Comparison of ENCODE assay signal across 11 cellular contexts in the genomic region with DNA sequence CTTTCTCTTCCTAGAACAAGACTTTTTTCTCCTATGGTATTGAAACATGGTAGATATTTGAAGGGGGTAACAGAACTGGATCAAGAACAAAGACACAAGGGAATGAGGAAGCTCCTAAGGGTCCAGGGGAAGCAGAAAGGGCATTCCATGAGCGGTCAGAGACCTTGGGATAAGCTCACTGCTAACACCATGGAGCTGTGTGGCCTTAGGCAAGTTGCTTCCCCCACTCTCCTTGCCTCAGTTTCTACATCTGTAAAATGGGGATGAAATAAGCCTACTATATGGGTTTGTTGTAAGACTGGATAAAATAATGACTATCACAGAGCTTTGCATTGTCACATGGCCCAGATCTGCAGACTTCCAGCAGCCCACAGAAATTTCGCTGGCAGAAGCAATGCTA.
DNase-seq lines count a peak whose midpoint lies in the region; ATAC-seq and TF ChIP-seq lines count a peak whose summit lies in the region.
"Had no signal": no experiment of that assay in that cellular context is flagged by ENCODE, and none has a peak within 500 bp of the region (broad histone marks: within the 10 kb centered on the region; RNA-seq: fewer than 3 reads in every experiment).

No MANE protein-coding gene starts in this region.

- H3K9me2 ChIP-seq in GM23248 (ENCODE audit: insufficient read depth) (no peaks in the 10 kb centered on the region), PC-3 (replicated peaks; ENCODE audit: low read length) (no peaks in the 10 kb centered on the region)

- H2BK120ac ChIP-seq in trophoblast cell (ENCODE audit: insufficient read depth, low read length, poor library complexity) = no peak overlapping the region

- peak overlapping the region; percentile 13 for H3K4me2 ChIP-seq in GM23248 (ENCODE audit: unreplicated experiment)
- H3K4me2 ChIP-seq in PC-3 (ENCODE audit: low read length) = peak overlapping the region; percentile 7
- H3K4me2 ChIP-seq in trophoblast cell (ENCODE audit: low read length) = no peak overlapping the region

- WGBS in GM23248 (ENCODE audit: low coverage in 1 of 2, low lambda C conversion rate in 2 of 2, missing lambda C conversion rate in 2 of 2), 2 experiments = 69 to 82% methylated on average over 2 of the region's 2 CpGs
- 93% methylated on average over 2 of the region's 2 CpGs for WGBS in esophagus muscularis mucosa
- no CpG with 5 or more reads among the region's 2 CpGs for whole genome bisulfite sequencing in trophoblast cell (ENCODE audit: extremely low coverage, insufficient coverage, insufficient read length)
- 97% methylated on average over 2 of the region's 2 CpGs for WGBS in tibial nerve, 2 donors

- DNase-seq in GM23248 = no peak
- DNase-seq in PC-3 = no peak
- DNase-seq in esophagus muscularis mucosa (ENCODE audit: extremely low spot score) = peak; percentile 10
- peak; percentile 24 to 69 for DNase-seq in trophoblast cell
- no peak for DNase-seq in NCI-H2107 treated with DMSO at 0.1 percent for 48 hours (lab: John Stamatoyannopoulos, UW; ENCODE audit: unreplicated experiment)
- no peak for DNase-seq in NK-92 treated with Interleukin-12 subunit alpha and Interleukin-12 subunit beta, amount 100 ng/mL, for 24 hours (lab: John Stamatoyannopoulos, UW)
- no peak for DNase-seq in tibial nerve (ENCODE audit: low spot score in 2 of 2)
- DNase-seq: CD8-positive, alpha-beta T cell; COR-L47; GF-D8 had no signal

- H3K4me3 ChIP-seq in GM23248 (no peak overlapping the region), PC-3 (ENCODE audit: low read length) (no peak overlapping the region), esophagus muscularis mucosa (no peak overlapping the region), trophoblast cell (ENCODE audit: low read depth, low read length) (no peak overlapping the region), tibial nerve (no peak overlapping the region)

- H3K27ac ChIP-seq in GM23248 (no peak overlapping the region), PC-3 (ENCODE audit: low read length) (no peak overlapping the region), esophagus muscularis mucosa (replicated peaks in 1 of 4) (no peak overlapping the region), trophoblast cell (ENCODE audit: low read depth, low read length) (no peak overlapping the region), tibial nerve (no peak overlapping the region)
- H3K27ac ChIP-seq: HL-60 had no signal

- H3F3A ChIP-seq in GM23248 (ENCODE audit: insufficient read depth) = no peaks in the 10 kb centered on the region
- H3F3A ChIP-seq in PC-3 (ENCODE audit: low read length, unreplicated experiment) = no peaks in the 10 kb centered on the region

- H3K79me2 ChIP-seq in GM23248 (ENCODE audit: insufficient read depth) (no peaks in the 10 kb centered on the region), PC-3 (ENCODE audit: low read length) (no peaks in the 10 kb centered on the region), trophoblast cell (ENCODE audit: control insufficient read depth, insufficient read depth, low read length, poor library complexity) (no peaks in the 10 kb centered on the region)

- no peak for TF ChIP-seq CTCF in PC-3 (conservative IDR thresholded peaks at IDR 0.05; ENCODE audit: low read depth, low read length)
- no peak for TF ChIP-seq CTCF in esophagus muscularis mucosa (IDR thresholded peaks at IDR 0.05)
- TF ChIP-seq CTCF in tibial nerve (IDR thresholded peaks at IDR 0.05) = no peak

- in situ Hi-C loops in GM23248 (cut with MboI) = no loop called here

- H3K23ac ChIP-seq in trophoblast cell (ENCODE audit: low read length) = no peak overlapping the region

- no peak overlapping the region for H4K12ac ChIP-seq in trophoblast cell (ENCODE audit: low read depth, low read length)

- no TSS peak for BruUV-seq in PC-3 (replicated peaks; lab: Mats Ljungman, UMichigan)

- no peaks in the 10 kb centered on the region for H3K9me3 ChIP-seq in GM23248 (ENCODE audit: low read depth)
- H3K9me3 ChIP-seq in PC-3 (ENCODE audit: low read length) = no peaks in the 10 kb centered on the region
- no peaks in the 10 kb centered on the region for H3K9me3 ChIP-seq in esophagus muscularis mucosa
- peaks cover 2% of the 10 kb centered on the region for H3K9me3 ChIP-seq in trophoblast cell (ENCODE audit: insufficient read depth, low read depth, low read length)
- H3K9me3 ChIP-seq in tibial nerve = no peaks in the 10 kb centered on the region

- H3K18ac ChIP-seq in trophoblast cell (ENCODE audit: low read length) = no peak overlapping the region

- H3K9ac ChIP-seq in GM23248 (no peak overlapping the region), PC-3 (ENCODE audit: low read length) (no peak overlapping the region), trophoblast cell (ENCODE audit: low read length) (no peak overlapping the region)

- H3K4ac ChIP-seq in trophoblast cell (ENCODE audit: low read depth, low read length) = no peak overlapping the region

- no peak overlapping the region for H2AFZ ChIP-seq in GM23248
- H2AFZ ChIP-seq in PC-3 (ENCODE audit: low read length) = 0 out of 2 replicates have a peak overlapping the region, but pooled peaks have one; percentile 0
- no peak overlapping the region for H2AFZ ChIP-seq in trophoblast cell (ENCODE audit: insufficient read depth, low read length, poor library complexity)

- H2BK5ac ChIP-seq in trophoblast cell (ENCODE audit: low read depth, low read length, poor library complexity) = no peak overlapping the region

- H3K36me3 ChIP-seq in GM23248 (ENCODE audit: low read depth) (no peaks in the 10 kb centered on the region), PC-3 (ENCODE audit: low read depth, low read length) (no peaks in the 10 kb centered on the region), esophagus muscularis mucosa (no peaks in the 10 kb centered on the region), trophoblast cell (ENCODE audit: control insufficient read depth in 1 of 2, insufficient read depth in 2 of 2, low read length in 2 of 2) (no peaks in the 10 kb centered on the region), tibial nerve (no peaks in the 10 kb centered on the region)

- H3K79me1 ChIP-seq in trophoblast cell (ENCODE audit: low read length) = no peaks in the 10 kb centered on the region

- H2BK12ac ChIP-seq in trophoblast cell (ENCODE audit: low read length) = no peak overlapping the region

- POLR2A ChIA-PET in PC-3 (lab: Charles Lee; ENCODE audit: unreplicated experiment) = no interaction called here

- peaks cover 11% of the 10 kb centered on the region for H3K4me1 ChIP-seq in GM23248 (ENCODE audit: insufficient read depth)
- peaks cover 12% of the 10 kb centered on the region for H3K4me1 ChIP-seq in PC-3 (ENCODE audit: insufficient read depth, low read length)
- no peaks in the 10 kb centered on the region for H3K4me1 ChIP-seq in esophagus muscularis mucosa
- peaks cover 4 to 9% of the 10 kb centered on the region in 2 experiments for H3K4me1 ChIP-seq in trophoblast cell (ENCODE audit: control insufficient read depth in 1 of 2, insufficient read depth in 2 of 2, low read length in 2 of 2)
- H3K4me1 ChIP-seq in tibial nerve = no peaks in the 10 kb centered on the region

- H4K91ac ChIP-seq in trophoblast cell (ENCODE audit: low read depth, low read length) = no peak overlapping the region

- TF ChIP-seq POLR2A in esophagus muscularis mucosa (IDR thresholded peaks at IDR 0.05; ENCODE audit: low read depth) (no peak), tibial nerve (IDR thresholded peaks at IDR 0.05) (no peak)

- intact Hi-C loops in PC-3 (cut with micrococcal nuclease) (no loop called here), esophagus muscularis mucosa (cut with DNase I) (no loop called here)

- no peak for ATAC-seq in PC-3
- ATAC-seq: CD8-positive, alpha-beta T cell had no signal

- no peak for TF ChIP-seq EP300 in esophagus muscularis mucosa (IDR thresholded peaks at IDR 0.05)
- no peak for TF ChIP-seq EP300 in tibial nerve (IDR thresholded peaks at IDR 0.05)

- no peak overlapping the region for H2AK5ac ChIP-seq in trophoblast cell (ENCODE audit: low read length)

- H3K27me3 ChIP-seq in GM23248 (replicated peaks; ENCODE audit: insufficient read depth) (no peaks in the 10 kb centered on the region; the same call in 1 of the 2 replicates), PC-3 (ENCODE audit: low read length) (no peaks in the 10 kb centered on the region), esophagus muscularis mucosa (no peaks in the 10 kb centered on the region), trophoblast cell (ENCODE audit: insufficient read depth, low read length) (no peaks in the 10 kb centered on the region), tibial nerve (no peaks in the 10 kb centered on the region)

- no peaks in the 10 kb centered on the region for H4K20me1 ChIP-seq in GM23248 (ENCODE audit: insufficient read depth)
- no peaks in the 10 kb centered on the region for H4K20me1 ChIP-seq in PC-3 (ENCODE audit: low read length)

- H4K8ac ChIP-seq in trophoblast cell (ENCODE audit: low read depth, low read length) = no peak overlapping the region

- no peak overlapping the region for H3K14ac ChIP-seq in trophoblast cell (ENCODE audit: low read length)

- CTCF ChIA-PET in PC-3 (lab: Charles Lee) = no interaction called here

Comparison
In these comparisons a context has a peak if more than half of its experiments do, and no peak if none do; other contexts are left out.
1. DNase-seq: peak in esophagus muscularis mucosa (single experiment) and trophoblast cell (2 of 2); none in GM23248 (single experiment), PC-3 (single experiment), NCI-H2107 treated with DMSO at 0.1 percent for 48 hours (single experiment), NK-92 treated with Interleukin-12 subunit alpha and Interleukin-12 subunit beta, amount 100 ng/mL, for 24 hours (single experiment) and tibial nerve (0 of 2).